ENCODE assay signal across 1 cellular context in genomic region chr22:46201059-46201757, GRCh38.
TF ChIP-seq lines count a peak whose summit lies in the region.

No MANE protein-coding gene starts in this region.

TF ChIP-seq in HCT116, 20 proteins besides CTCF, POLR2A, EP300 and RAD21 (continued from another document):
- no peak for TF ChIP-seq REST (IDR thresholded peaks at IDR 0.05; ENCODE audit: low read depth)
- no peak for TF ChIP-seq SRF (IDR thresholded peaks at IDR 0.05; ENCODE audit: low read depth)
- no peak for TF ChIP-seq SIN3A (IDR thresholded peaks at IDR 0.05; ENCODE audit: low read depth)
- TF ChIP-seq ZFX (IDR thresholded peaks at IDR 0.05) = no peak
- no peak for TF ChIP-seq POLR2AphosphoS5 (IDR thresholded peaks at IDR 0.05; ENCODE audit: low read depth, low read length)
- no peak for TF ChIP-seq MAX (IDR thresholded peaks at IDR 0.05)
